Comparison of ENCODE assay signal across 26 cellular contexts in the genomic region with DNA sequence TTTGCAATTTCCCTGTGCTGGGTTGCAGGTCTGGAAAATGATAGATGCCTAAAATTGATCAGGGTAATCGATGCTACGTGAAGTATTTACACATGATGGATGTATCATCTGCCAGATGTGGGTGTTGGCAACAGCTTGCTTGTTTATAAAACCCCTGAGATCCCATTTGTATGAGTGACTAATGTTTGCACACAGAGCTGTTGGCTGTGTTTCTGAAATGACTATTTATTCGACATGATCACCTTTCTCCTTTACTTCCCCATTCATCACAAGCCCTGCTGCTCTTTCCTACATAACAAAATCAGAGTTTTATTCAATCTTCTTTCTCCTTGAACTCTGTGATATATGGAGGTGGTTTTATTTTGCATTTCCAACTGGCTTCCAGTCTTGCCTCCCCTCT. TPM values are rescaled to one million over a fixed set of nuclear protein-coding genes. Genes with fewer than 3 reads are reported as not detected.
DNase-seq lines count a peak whose midpoint lies in the region; ATAC-seq, FAIRE-seq and TF ChIP-seq lines count a peak whose summit lies in the region.
"Had no signal": no experiment of that assay in that cellular context is flagged by ENCODE, and none has a peak within 500 bp of the region (broad histone marks: within the 10 kb centered on the region; RNA-seq: fewer than 3 reads in every experiment).

No MANE protein-coding gene starts in this region.

- SMC1A ChIA-PET in GM12878 (lab: Charles Lee; ENCODE audit: uncharacterized antibody, unreplicated experiment): interaction anchor here (1.3 to 6.5 kb wide), 4 partner anchors 8 to 34 kb away, joined by 3 to 42 read pairs (median 18); no protein-coding TSS in a partner anchor

- no peak overlapping the region for H2AFZ ChIP-seq in GM12878 (ENCODE audit: control insufficient read depth, low read depth, low read length)
- H2AFZ ChIP-seq: neural progenitor cell had no signal

- no peaks in the 10 kb centered on the region; a peak in 1 of 4 replicates for H3K27me3 ChIP-seq in GM12878 (replicated peaks in 1 of 2; ENCODE audit: control insufficient read depth in 2 of 2, insufficient read depth in 2 of 2, low read length in 1 of 2)
- H3K27me3 ChIP-seq: cardiac muscle cell, neural progenitor cell, Peyer's patch, right lobe of liver, suprapubic skin had no signal

- POLR2A ChIA-PET in GM12878 (lab: Charles Lee): interaction anchor here (1.0 to 3.1 kb wide), 2 partner anchors 10 to 28 kb away, joined by 3 to 17 read pairs; no protein-coding TSS in a partner anchor

- no peak for TF ChIP-seq CTCF in GM12878 (IDR thresholded peaks at IDR 0.05 in 2 of 3, conservative IDR thresholded peaks at IDR 0.05 in 1 of 3; ENCODE audit: control insufficient read depth in 2 of 3, extremely low read depth in 1 of 3, insufficient read depth in 1 of 3, low read depth in 3 of 3, low read length in 3 of 3)

- no peaks in the 10 kb centered on the region for H4K20me1 ChIP-seq in GM12878 (ENCODE audit: control insufficient read depth, insufficient read depth)

- no peaks in the 10 kb centered on the region for H3K36me3 ChIP-seq in GM12878 (ENCODE audit: control insufficient read depth in 2 of 2, insufficient read depth in 2 of 2, low read length in 1 of 2)
- H3K36me3 ChIP-seq: cardiac muscle cell, neural progenitor cell, Peyer's patch, right lobe of liver, suprapubic skin had no signal

- H3K4me2 ChIP-seq in GM12878 (ENCODE audit: control insufficient read depth, insufficient read depth): no peak overlapping the region
- H3K4me2 ChIP-seq: neural progenitor cell had no signal

- intact Hi-C loops in GM12878 (cut with micrococcal nuclease; ENCODE audit: unreplicated experiment): loop anchor here (5.0 kb wide), 1 partner anchor 52 kb away; a partner anchor contains a TSS

- H3K27ac ChIP-seq in GM12878 (ENCODE audit: control insufficient read depth, insufficient read depth): no peak overlapping the region
- H3K27ac ChIP-seq: cardiac muscle cell, neural progenitor cell, Peyer's patch, right lobe of liver, suprapubic skin had no signal

- FAIRE-seq in GM12878 (lab: Jason Lieb, UNC) (no peak), RCC 7860 (lab: Jason Lieb, UNC) (no peak)

- no peak overlapping the region for H3K4me3 ChIP-seq in GM12878
- H3K4me3 ChIP-seq: cardiac muscle cell, neural progenitor cell, Peyer's patch, right lobe of liver, suprapubic skin had no signal

- TF ChIP-seq POLR2A in GM12878 (IDR thresholded peaks at IDR 0.05; ENCODE audit: low read depth, low read length): no peak

- no peaks in the 10 kb centered on the region for H3K79me2 ChIP-seq in GM12878 (ENCODE audit: control insufficient read depth, insufficient read depth, low read length)

- ATAC-seq in GM12878: no peak
- ATAC-seq: SK-N-SH treated with all-trans-retinoic acid at 6 μM for 48 hours; stimulated activated naive B cell treated with anti-CD40 and anti-IgM and Interleukin-4, amounts not matched to agents 10 μg/mL and 1 μg/mL and 100 μg/mL, for 72 hours had no signal

- WGBS in GM12878 (ENCODE audit: insufficient coverage, insufficient replicate concordance, low lambda C conversion rate, missing lambda C conversion rate): 28% methylated on average over 3 of the region's 3 CpGs

- DNase-seq in NCI-H748 (lab: John Stamatoyannopoulos, UW; ENCODE audit: unreplicated experiment) (peak; percentile 31), NCI-H748 treated with DMSO at 0.1 percent for 48 hours (lab: John Stamatoyannopoulos, UW) (no peak), NCI-H2196 (lab: John Stamatoyannopoulos, UW; ENCODE audit: unreplicated experiment) (peak; percentile 35), GM12878 (ENCODE audit: low read depth, low spot score) (no peak), islet precursor cell (no peak), activated gamma-delta T cell (lab: John Stamatoyannopoulos, UW) (no peak), RCC 7860 (ENCODE audit: low spot score) (no peak)
- DNase-seq in effector CD4-positive, alpha-beta T cell: no peak
- DNase-seq: ACHN; activated CD4-positive, alpha-beta T cell treated with anti-CD3 and anti-CD28 coated beads for 48 hours; anterior cingulate cortex; Calu3; cortex of kidney; endodermal cell; GOT3; NCI-H1417 treated with DMSO at 0.1 percent for 48 hours; NCI-H2227 treated with DMSO at 0.1 percent for 48 hours; Peyer's patch; right lobe of liver; stimulated activated CD4-positive, alpha-beta T cell treated with anti-CD3 and anti-CD28 coated beads, Interleukin-12 subunit alpha, Interleukin-12 subunit beta, amount 100 ng/mL, for 4 hours; stimulated activated CD4-positive, alpha-beta T cell treated with anti-CD3 and anti-CD28 coated beads, Interleukin-4, amount 100 ng/mL, for 24 hours; stimulated activated naive B cell treated with anti-CD40 and anti-IgM and Interleukin-4, amounts not matched to agents 10 μg/mL and 1 μg/mL and 100 μg/mL, for 72 hours had no signal

- no peaks in the 10 kb centered on the region for H3K4me1 ChIP-seq in GM12878 (ENCODE audit: control insufficient read depth, insufficient read depth, low read length)
- H3K4me1 ChIP-seq: Peyer's patch, right lobe of liver, suprapubic skin had no signal

- TF ChIP-seq RAD21 in GM12878 (IDR thresholded peaks at IDR 0.05; ENCODE audit: insufficient read depth, low read depth, low read length): no peak

- TF ChIP-seq EP300 in GM12878 (IDR thresholded peaks at IDR 0.05; ENCODE audit: borderline replicate concordance in 1 of 2, control insufficient read depth in 1 of 2, low read depth in 2 of 2, low read length in 2 of 2): no peak

- CTCF ChIA-PET in GM12878 (lab: Yijun Ruan, JAX): interaction anchor here (1.1 to 4.0 kb wide), 3 partner anchors 11 to 40 kb away, joined by 4 to 13 read pairs (median 10); no protein-coding TSS in a partner anchor

- BruUV-seq in GM12878 (replicated peaks; lab: Mats Ljungman, UMichigan): no TSS peak

- RAD21 ChIA-PET in GM12878 (lab: Charles Lee; ENCODE audit: unreplicated experiment): interaction anchor here (0.9 to 1.9 kb wide), 3 partner anchors 11 to 31 kb away, joined by 3 to 8 read pairs (median 4); no protein-coding TSS in a partner anchor

- in situ Hi-C loops in GM12878 (cut with MboI): no loop called here

- H3K9ac ChIP-seq in GM12878 (ENCODE audit: control insufficient read depth, insufficient read depth, low read length): no peak overlapping the region
- H3K9ac ChIP-seq: neural progenitor cell had no signal

- no peaks in the 10 kb centered on the region for H3K9me3 ChIP-seq in GM12878 (replicated peaks; ENCODE audit: control insufficient read depth, insufficient read depth, low read length)
- H3K9me3 ChIP-seq: Peyer's patch, right lobe of liver, suprapubic skin had no signal

TF ChIP-seq in GM12878, 131 proteins besides CTCF, POLR2A, EP300 and RAD21:
- TF ChIP-seq RELA (IDR thresholded peaks at IDR 0.05; ENCODE audit: borderline replicate concordance, partially characterized antibody) (no peak), EGR1 (IDR thresholded peaks at IDR 0.05; ENCODE audit: borderline replicate concordance in 1 of 2, low read depth in 2 of 2, low read length in 2 of 2) (no peak), NRF1 (conservative IDR thresholded peaks at IDR 0.05; ENCODE audit: low read depth, low read length) (no peak), LARP7 (IDR thresholded peaks at IDR 0.05) (no peak), EED (IDR thresholded peaks at IDR 0.05; ENCODE audit: low read depth) (no peak), ZNF274 (IDR thresholded peaks at IDR 0.05; ENCODE audit: insufficient read depth, insufficient read length) (no peak), MXI1 (IDR thresholded peaks at IDR 0.05; ENCODE audit: low read depth, low read length) (no peak), CBFB (IDR thresholded peaks at IDR 0.05; ENCODE audit: low read depth) (no peak), YBX1 (IDR thresholded peaks at IDR 0.05) (no peak)
- TF ChIP-seq, protein P1, sequence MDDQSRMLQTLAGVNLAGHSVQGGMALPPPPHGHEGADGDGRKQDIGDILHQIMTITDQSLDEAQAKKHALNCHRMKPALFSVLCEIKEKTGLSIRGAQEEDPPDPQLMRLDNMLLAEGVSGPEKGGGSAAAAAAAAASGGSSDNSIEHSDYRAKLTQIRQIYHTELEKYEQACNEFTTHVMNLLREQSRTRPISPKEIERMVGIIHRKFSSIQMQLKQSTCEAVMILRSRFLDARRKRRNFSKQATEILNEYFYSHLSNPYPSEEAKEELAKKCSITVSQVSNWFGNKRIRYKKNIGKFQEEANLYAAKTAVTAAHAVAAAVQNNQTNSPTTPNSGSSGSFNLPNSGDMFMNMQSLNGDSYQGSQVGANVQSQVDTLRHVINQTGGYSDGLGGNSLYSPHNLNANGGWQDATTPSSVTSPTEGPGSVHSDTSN (IDR thresholded peaks at IDR 0.05; ENCODE audit: insufficient replicate concordance, low read depth, low read length): peak; percentile 12
- TF ChIP-seq, protein P2, sequence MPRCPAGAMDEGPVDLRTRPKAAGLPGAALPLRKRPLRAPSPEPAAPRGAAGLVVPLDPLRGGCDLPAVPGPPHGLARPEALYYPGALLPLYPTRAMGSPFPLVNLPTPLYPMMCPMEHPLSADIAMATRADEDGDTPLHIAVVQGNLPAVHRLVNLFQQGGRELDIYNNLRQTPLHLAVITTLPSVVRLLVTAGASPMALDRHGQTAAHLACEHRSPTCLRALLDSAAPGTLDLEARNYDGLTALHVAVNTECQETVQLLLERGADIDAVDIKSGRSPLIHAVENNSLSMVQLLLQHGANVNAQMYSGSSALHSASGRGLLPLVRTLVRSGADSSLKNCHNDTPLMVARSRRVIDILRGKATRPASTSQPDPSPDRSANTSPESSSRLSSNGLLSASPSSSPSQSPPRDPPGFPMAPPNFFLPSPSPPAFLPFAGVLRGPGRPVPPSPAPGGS (IDR thresholded peaks at IDR 0.05; ENCODE audit: borderline replicate concordance, insufficient read depth, low read depth, low read length, poor library complexity, severe bottlenecking): peak; percentile 62

RNA-seq across cellular contexts. Expression of a gene that starts 50.5 kb away (rescaled TPM):
- 11.5 and 13.9 TPM in 2 replicates for total RNA-seq in GM12878 (2013; cell fraction: nucleolus; rRNA removed)
- total RNA-seq in GM12878 (2014; rRNA removed): 3.2 TPM in 2 replicates
- 1.4 and 1.7 TPM in 2 replicates for total RNA-seq in GM12878 (2014; rRNA removed; fragmentation: Illumina TruSeq; extraction: Trizol)
- 6.2 and 7.6 TPM in 2 replicates for total RNA-seq in GM12878 (2021)
- 1.2 TPM for polyA plus RNA-seq in GM12878 (2011; ENCODE audit: low read depth)
- polyA plus RNA-seq in GM12878 (2011; rRNA removed): 0.39 and 0.91 TPM in 2 replicates
- polyA plus RNA-seq in GM12878 (2011; cell fraction: cytosol; rRNA removed): 1.0 and 1.1 TPM in 2 replicates
- polyA plus RNA-seq in GM12878 (2011; cell fraction: nucleus; rRNA removed): 1.3 TPM in 2 replicates
- polyA plus RNA-seq in GM12878 (2012): 2.2 and 3.2 TPM in 2 replicates
- 1.6 and 2.4 TPM in 2 replicates for polyA plus RNA-seq in GM12878 (2014; fragmentation: Illumina TruSeq; extraction: Trizol)
- polyA plus RNA-seq in GM12878 (2014; fragmentation: Nextera tagmentation; extraction: Ambion mirVana): under 1 TPM; 0.56 to 0.69 TPM
- polyA plus RNA-seq in GM12878 (2014; rRNA removed): 3.7 and 5.3 TPM in 2 replicates
- polyA plus RNA-seq in GM12878 (2016; fragmentation: Nextera tagmentation; extraction: Ambion mirVana): under 1 TPM; 0.29 to 0.90 TPM
- polyA minus RNA-seq in GM12878 (2011; rRNA and poly(A)+ RNA removed): 0.95 and 1.8 TPM in 2 replicates
- 0.73 and 1.3 TPM in 2 replicates for polyA minus RNA-seq in GM12878 (2011; cell fraction: cytosol; rRNA and poly(A)+ RNA removed)
- 0.73 and 2.0 TPM in 2 replicates for polyA minus RNA-seq in GM12878 (2011; cell fraction: nucleus; rRNA and poly(A)+ RNA removed)

Comparison
In these comparisons a context has a peak if more than half of its experiments do, and no peak if none do; other contexts are left out.
1. DNase-seq: peak in NCI-H748 (single experiment) and NCI-H2196 (single experiment); none in NCI-H748 treated with DMSO at 0.1 percent for 48 hours (single experiment), GM12878 (single experiment), islet precursor cell (single experiment), effector CD4-positive, alpha-beta T cell (single experiment), activated gamma-delta T cell (single experiment) and RCC 7860 (single experiment).